ENCODE assay signal across 8 cellular contexts in the genomic region with DNA sequence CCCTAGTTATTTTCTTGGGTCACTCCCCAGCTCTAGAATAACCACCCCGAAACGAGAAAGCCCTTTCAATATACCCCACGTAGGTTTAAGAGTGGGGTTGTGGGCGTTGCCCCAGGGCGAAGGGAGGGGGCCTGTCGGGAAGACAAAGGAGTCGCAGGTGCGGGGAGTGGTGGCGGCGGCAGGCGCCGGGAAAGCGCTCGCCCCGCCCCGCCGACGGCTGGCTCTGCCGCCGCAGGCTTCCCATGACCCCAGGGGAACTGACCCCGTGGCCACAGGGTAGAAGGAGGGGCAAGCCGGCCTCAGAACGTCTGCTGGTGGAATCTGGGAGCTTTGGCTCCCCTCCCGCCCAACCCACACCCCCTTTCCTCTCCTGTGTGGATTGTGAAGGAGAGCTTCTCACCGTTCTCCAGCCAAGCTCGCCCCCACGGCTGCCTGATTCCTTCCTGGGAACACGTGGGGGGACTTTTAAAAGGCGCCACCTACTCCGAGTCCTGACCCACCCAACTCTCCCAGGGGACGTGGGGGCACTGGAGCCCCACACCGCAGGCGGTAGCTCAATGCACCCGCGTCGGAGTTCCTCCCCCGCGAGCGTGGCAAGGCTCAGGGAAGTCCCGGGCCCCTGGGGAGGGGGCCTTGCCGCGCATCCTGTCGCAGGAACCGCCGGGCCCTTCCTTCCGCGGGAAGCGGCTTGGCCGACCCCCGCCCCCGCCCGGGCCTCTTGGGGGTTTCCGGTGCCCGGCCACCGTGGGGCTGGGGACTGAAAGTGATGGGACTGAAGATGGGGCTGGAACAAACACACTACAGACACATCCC. TPM values are rescaled to one million over a fixed set of nuclear protein-coding genes. Genes with fewer than 3 reads are reported as not detected.
A peak's percentile ranks its signal among the peaks of the same experiment; 100 is the strongest.
DNase-seq lines count a peak whose midpoint lies in the region; ATAC-seq, FAIRE-seq and TF ChIP-seq lines count a peak whose summit lies in the region.

No MANE protein-coding gene starts in this region.

- H3K36me3 ChIP-seq in KOPT-K1 (ENCODE audit: insufficient read depth, low read length), result peaks cover 4% of the 10 kb centered on the region; the same call in 1 of the 2 replicates
- H3K36me3 ChIP-seq in GM12878 (ENCODE audit: control insufficient read depth in 2 of 2, insufficient read depth in 2 of 2, low read length in 1 of 2), result no peaks in the 10 kb centered on the region; a peak in 2 of 4 replicates
- H3K36me3 ChIP-seq in iPS DF 6.9 (ENCODE audit: control insufficient read depth, insufficient read depth, low read length), result peaks cover 3% of the 10 kb centered on the region

- SMC1A ChIA-PET in GM12878 (lab: Charles Lee; ENCODE audit: uncharacterized antibody, unreplicated experiment), result interaction anchor here (0.7 to 3.9 kb wide), 8 partner anchors 9 to 107 kb away, joined by 3 to 37 read pairs (median 4); a partner anchor contains a TSS

- H3K9ac ChIP-seq in GM12878 (ENCODE audit: control insufficient read depth, insufficient read depth, low read length), result peak overlapping the region; percentile 90

- no peaks in the 10 kb centered on the region for H4K20me1 ChIP-seq in GM12878 (ENCODE audit: control insufficient read depth, insufficient read depth)

- TF ChIP-seq POLR2A in GM12878 (IDR thresholded peaks at IDR 0.05; ENCODE audit: low read depth, low read length), result peak; percentile 53

- no peak overlapping the region for H2AFZ ChIP-seq in GM12878 (ENCODE audit: control insufficient read depth, low read depth, low read length)

- no peak for FAIRE-seq in GM12878 (lab: Jason Lieb, UNC)

- BruUV-seq in GM12878 (replicated peaks; lab: Mats Ljungman, UMichigan), result no TSS peak

- intact Hi-C loops in GM12878 (cut with micrococcal nuclease; ENCODE audit: unreplicated experiment), result loop anchor here (1.0 to 10.0 kb wide), 5 partner anchors 12 to 849 kb away; a partner anchor contains a TSS

- H3K79me2 ChIP-seq in GM12878 (ENCODE audit: control insufficient read depth, insufficient read depth, low read length), result peaks cover 36% of the 10 kb centered on the region

- CTCF ChIA-PET in GM12878 (lab: Yijun Ruan, JAX), result interaction anchor here (0.8 to 2.3 kb wide), 17 partner anchors 9 to 255 kb away, joined by 3 to 11 read pairs (median 4); a partner anchor contains a TSS

- RAD21 ChIA-PET in GM12878 (lab: Charles Lee; ENCODE audit: unreplicated experiment), result interaction anchor here (0.6 to 4.7 kb wide), 15 partner anchors 8 to 706 kb away, joined by 3 to 39 read pairs (median 3); a partner anchor contains a TSS

- no peak for TF ChIP-seq RAD21 in GM12878 (IDR thresholded peaks at IDR 0.05; ENCODE audit: insufficient read depth, low read depth, low read length)

- TF ChIP-seq CTCF in GM12878 (IDR thresholded peaks at IDR 0.05 in 2 of 3, conservative IDR thresholded peaks at IDR 0.05 in 1 of 3; ENCODE audit: control insufficient read depth in 2 of 3, extremely low read depth in 1 of 3, insufficient read depth in 1 of 3, low read depth in 3 of 3, low read length in 3 of 3), result no peak

- H3K4me1 ChIP-seq in GM12878 (ENCODE audit: control insufficient read depth, insufficient read depth, low read length), result peaks cover 26% of the 10 kb centered on the region
- H3K4me1 ChIP-seq in iPS DF 6.9 (ENCODE audit: control insufficient read depth, insufficient read depth, low read length), result peaks cover 2% of the 10 kb centered on the region

- 1% methylated on average over 33 of the region's 55 CpGs for WGBS in GM12878 (ENCODE audit: insufficient coverage, insufficient replicate concordance, low lambda C conversion rate, missing lambda C conversion rate)
- WGBS in iPS DF 6.9 (ENCODE audit: insufficient coverage, insufficient read length), result no CpG with 5 or more reads among the region's 55 CpGs

- POLR2A ChIA-PET in GM12878 (lab: Charles Lee), result interaction anchor here (0.7 to 3.3 kb wide), 12 partner anchors 8 to 691 kb away, joined by 3 to 20 read pairs (median 5); a partner anchor contains a TSS

- in situ Hi-C loops in GM12878 (cut with MboI), result loop anchor here (10.0 to 25.0 kb wide), 3 partner anchors 689 to 1568 kb away; a partner anchor contains a TSS

- H3K27me3 ChIP-seq in GM12878 (replicated peaks in 1 of 2; ENCODE audit: control insufficient read depth in 2 of 2, insufficient read depth in 2 of 2, low read length in 1 of 2) (no peaks in the 10 kb centered on the region), iPS DF 6.9 (ENCODE audit: control insufficient read depth, insufficient read depth, low read length) (no peaks in the 10 kb centered on the region)

- no peaks in the 10 kb centered on the region for H3K9me3 ChIP-seq in KOPT-K1 (ENCODE audit: insufficient read depth, low read length, poor library complexity, severe bottlenecking)
- H3K9me3 ChIP-seq in GM12878 (replicated peaks; ENCODE audit: control insufficient read depth, insufficient read depth, low read length), result no peaks in the 10 kb centered on the region
- no peaks in the 10 kb centered on the region for H3K9me3 ChIP-seq in iPS DF 6.9 (ENCODE audit: control insufficient read depth, insufficient read depth, low read length)

- H3K27ac ChIP-seq in KOPT-K1 (ENCODE audit: low read depth, low read length, poor library complexity, severe bottlenecking) (peak overlapping the region; percentile 94), GM12878 (ENCODE audit: control insufficient read depth, insufficient read depth) (peak overlapping the region; percentile 95), iPS DF 6.9 (ENCODE audit: low read length) (no peak overlapping the region)

- DNase-seq in GF-D8 (lab: John Stamatoyannopoulos, UW) (peak; percentile 88), T-helper 2 cell (peak; percentile 39 to 87 (median 73)), GM12878 (ENCODE audit: low read depth, low spot score) (no peak), iPS DF 6.9 (ENCODE audit: low read depth, low spot score) (no peak), skeletal muscle cell (ENCODE audit: low read depth) (peak; percentile 64)

- peak overlapping the region; percentile 91 for H3K4me2 ChIP-seq in GM12878 (ENCODE audit: control insufficient read depth, insufficient read depth)

- ATAC-seq in GM12878 (peak; percentile 28), HG02885 (IDR thresholded peaks at IDR 0.05; ENCODE audit: poor library complexity, unreplicated experiment) (no peak), GM19467 (IDR thresholded peaks at IDR 0.05; ENCODE audit: unreplicated experiment) (no peak)

- peak; percentile 81 to 83 for TF ChIP-seq EP300 in GM12878 (IDR thresholded peaks at IDR 0.05; ENCODE audit: borderline replicate concordance in 1 of 2, control insufficient read depth in 1 of 2, low read depth in 2 of 2, low read length in 2 of 2)

- H3K4me3 ChIP-seq in GM12878 (peak overlapping the region; percentile 99), iPS DF 6.9 (ENCODE audit: low read length) (peak overlapping the region; percentile 75; the same call in 1 of the 2 replicates), skeletal muscle cell (ENCODE audit: low read depth, low read length) (peak overlapping the region; percentile 81)

RNA-seq across cellular contexts. Expression of a gene that starts 5.5 kb away (rescaled TPM):
- total RNA-seq in GM12878 (2013; cell fraction: nucleolus; rRNA removed), result 41.4 and 51.6 TPM in 2 replicates
- 26.0 and 31.9 TPM in 2 replicates for total RNA-seq in GM12878 (2014; rRNA removed)
- total RNA-seq in GM12878 (2014; rRNA removed; fragmentation: Illumina TruSeq; extraction: Trizol), result 9.1 and 9.5 TPM in 2 replicates
- total RNA-seq in GM12878 (2021), result 94.5 and 97.2 TPM in 2 replicates
- polyA plus RNA-seq in GM12878 (2011; ENCODE audit: low read depth), result 9.8 TPM
- polyA plus RNA-seq in GM12878 (2011; rRNA removed), result 11.2 and 17.9 TPM in 2 replicates
- 36.0 and 41.6 TPM in 2 replicates for polyA plus RNA-seq in GM12878 (2011; cell fraction: cytosol; rRNA removed)
- polyA plus RNA-seq in GM12878 (2011; cell fraction: nucleus; rRNA removed), result 127 and 170 TPM in 2 replicates
- 54.9 and 64.6 TPM in 2 replicates for polyA plus RNA-seq in GM12878 (2012)
- 7.7 and 13.2 TPM in 2 replicates for polyA plus RNA-seq in GM12878 (2014; fragmentation: Illumina TruSeq; extraction: Trizol)
- 1 to 10 TPM; 2.8 to 9.3 TPM for polyA plus RNA-seq in GM12878 (2014; fragmentation: Nextera tagmentation; extraction: Ambion mirVana)
- 56.0 and 65.3 TPM in 2 replicates for polyA plus RNA-seq in GM12878 (2014; rRNA removed)
- polyA plus RNA-seq in GM12878 (2016; fragmentation: Nextera tagmentation; extraction: Ambion mirVana), result 10 to 100 TPM; 75.6 to 81.7 TPM
- polyA minus RNA-seq in GM12878 (2011; rRNA and poly(A)+ RNA removed), result 5.2 and 11.3 TPM in 2 replicates
- polyA minus RNA-seq in GM12878 (2011; cell fraction: cytosol; rRNA and poly(A)+ RNA removed), result 12.3 and 14.0 TPM in 2 replicates
- 35.5 and 63.1 TPM in 2 replicates for polyA minus RNA-seq in GM12878 (2011; cell fraction: nucleus; rRNA and poly(A)+ RNA removed)

RNA-seq across cellular contexts. Expression of a gene that starts 5.5 kb away (rescaled TPM):
- total RNA-seq in GM12878 (2013; cell fraction: nucleolus; rRNA removed), result 13.8 and 18.2 TPM in 2 replicates
- total RNA-seq in GM12878 (2014; rRNA removed) (56.2 and 59.0 TPM in 2 replicates), GM12878 (2014; rRNA removed; fragmentation: Illumina TruSeq; extraction: Trizol) (36.3 and 38.4 TPM in 2 replicates), GM12878 (2021) (57.0 and 59.2 TPM in 2 replicates)
- polyA plus RNA-seq in GM12878 (2011; ENCODE audit: low read depth), result 20.8 TPM
- polyA plus RNA-seq in GM12878 (2011; rRNA removed) (32.1 and 47.5 TPM in 2 replicates), GM12878 (2014; fragmentation: Illumina TruSeq; extraction: Trizol) (7.4 and 33.7 TPM in 2 replicates), GM12878 (2014; fragmentation: Nextera tagmentation; extraction: Ambion mirVana) (1 to 10 TPM in 1 of 2 experiments, under 1 TPM in 1; 0.56 to 3.7 TPM), GM12878 (2014; rRNA removed) (76.1 and 78.9 TPM in 2 replicates), GM12878 (2016; fragmentation: Nextera tagmentation; extraction: Ambion mirVana) (10 to 100 TPM; 47.7 to 50.4 TPM)
- 62.2 and 75.9 TPM in 2 replicates for polyA plus RNA-seq in GM12878 (2011; cell fraction: cytosol; rRNA removed)
- polyA plus RNA-seq in GM12878 (2011; cell fraction: nucleus; rRNA removed), result 132 and 139 TPM in 2 replicates
- 38.6 and 38.9 TPM in 2 replicates for polyA plus RNA-seq in GM12878 (2012)
- polyA minus RNA-seq in GM12878 (2011; rRNA and poly(A)+ RNA removed), result 21.1 and 22.4 TPM in 2 replicates
- 15.5 and 18.8 TPM in 2 replicates for polyA minus RNA-seq in GM12878 (2011; cell fraction: cytosol; rRNA and poly(A)+ RNA removed)
- polyA minus RNA-seq in GM12878 (2011; cell fraction: nucleus; rRNA and poly(A)+ RNA removed), result 8.9 TPM in 2 replicates

RNA-seq across cellular contexts. Expression of a gene that starts 37.6 kb away (rescaled TPM):
- 33.8 and 36.7 TPM in 2 replicates for total RNA-seq in GM12878 (2013; cell fraction: nucleolus; rRNA removed)
- total RNA-seq in GM12878 (2014; rRNA removed), result 53.0 and 68.5 TPM in 2 replicates
- 16.2 and 19.6 TPM in 2 replicates for total RNA-seq in GM12878 (2014; rRNA removed; fragmentation: Illumina TruSeq; extraction: Trizol)
- total RNA-seq in GM12878 (2021), result 116 and 120 TPM in 2 replicates
- 14.2 TPM for polyA plus RNA-seq in GM12878 (2011; ENCODE audit: low read depth)
- polyA plus RNA-seq in GM12878 (2011; rRNA removed), result 9.4 and 32.3 TPM in 2 replicates
- 75.3 and 119 TPM in 2 replicates for polyA plus RNA-seq in GM12878 (2011; cell fraction: cytosol; rRNA removed)
- polyA plus RNA-seq in GM12878 (2011; cell fraction: nucleus; rRNA removed), result 75.5 and 139 TPM in 2 replicates
- 32.6 and 35.0 TPM in 2 replicates for polyA plus RNA-seq in GM12878 (2012)
- polyA plus RNA-seq in GM12878 (2014; fragmentation: Illumina TruSeq; extraction: Trizol), result 6.1 and 18.8 TPM in 2 replicates
- polyA plus RNA-seq in GM12878 (2014; fragmentation: Nextera tagmentation; extraction: Ambion mirVana), result under 1 TPM; 0.18 to 0.27 TPM
- 86.1 and 89.6 TPM in 2 replicates for polyA plus RNA-seq in GM12878 (2014; rRNA removed)
- polyA plus RNA-seq in GM12878 (2016; fragmentation: Nextera tagmentation; extraction: Ambion mirVana), result 1 to 10 TPM; 2.0 to 3.0 TPM
- 74.5 and 114 TPM in 2 replicates for polyA minus RNA-seq in GM12878 (2011; rRNA and poly(A)+ RNA removed)
- 50.9 and 52.6 TPM in 2 replicates for polyA minus RNA-seq in GM12878 (2011; cell fraction: cytosol; rRNA and poly(A)+ RNA removed)
- 12.9 and 21.6 TPM in 2 replicates for polyA minus RNA-seq in GM12878 (2011; cell fraction: nucleus; rRNA and poly(A)+ RNA removed)

RNA-seq across cellular contexts. Expression of a gene that starts 39.1 kb away (rescaled TPM):
- 57.7 and 66.1 TPM in 2 replicates for total RNA-seq in GM12878 (2013; cell fraction: nucleolus; rRNA removed)
- total RNA-seq in GM12878 (2014; rRNA removed), result 33.7 and 37.0 TPM in 2 replicates
- total RNA-seq in GM12878 (2014; rRNA removed; fragmentation: Illumina TruSeq; extraction: Trizol), result 16.1 and 18.8 TPM in 2 replicates
- total RNA-seq in GM12878 (2021), result 51.4 and 53.1 TPM in 2 replicates
- 15.2 TPM for polyA plus RNA-seq in GM12878 (2011; ENCODE audit: low read depth)
- polyA plus RNA-seq in GM12878 (2011; rRNA removed), result 18.4 and 29.5 TPM in 2 replicates
- 43.7 and 65.4 TPM in 2 replicates for polyA plus RNA-seq in GM12878 (2011; cell fraction: cytosol; rRNA removed)
- 346 and 425 TPM in 2 replicates for polyA plus RNA-seq in GM12878 (2011; cell fraction: nucleus; rRNA removed)
- 31.0 and 36.9 TPM in 2 replicates for polyA plus RNA-seq in GM12878 (2012)
- 11.3 and 32.5 TPM in 2 replicates for polyA plus RNA-seq in GM12878 (2014; fragmentation: Illumina TruSeq; extraction: Trizol)
- polyA plus RNA-seq in GM12878 (2014; fragmentation: Nextera tagmentation; extraction: Ambion mirVana), result 1 to 10 TPM; 3.4 to 4.5 TPM
- 64.7 and 68.8 TPM in 2 replicates for polyA plus RNA-seq in GM12878 (2014; rRNA removed)
- 10 to 100 TPM; 52.6 to 56.3 TPM for polyA plus RNA-seq in GM12878 (2016; fragmentation: Nextera tagmentation; extraction: Ambion mirVana)
- polyA minus RNA-seq in GM12878 (2011; rRNA and poly(A)+ RNA removed), result 17.3 and 34.2 TPM in 2 replicates
- 17.8 and 33.2 TPM in 2 replicates for polyA minus RNA-seq in GM12878 (2011; cell fraction: cytosol; rRNA and poly(A)+ RNA removed)
- polyA minus RNA-seq in GM12878 (2011; cell fraction: nucleus; rRNA and poly(A)+ RNA removed), result 36.4 and 46.4 TPM in 2 replicates

RNA-seq across cellular contexts. Expression of a gene that starts 53.0 kb away (rescaled TPM):
- 13.0 and 16.6 TPM in 2 replicates for total RNA-seq in GM12878 (2013; cell fraction: nucleolus; rRNA removed)
- 29.3 and 34.8 TPM in 2 replicates for total RNA-seq in GM12878 (2014; rRNA removed)
- 5.8 and 5.9 TPM in 2 replicates for total RNA-seq in GM12878 (2014; rRNA removed; fragmentation: Illumina TruSeq; extraction: Trizol)
- 27.4 and 30.0 TPM in 2 replicates for total RNA-seq in GM12878 (2021)
- polyA plus RNA-seq in GM12878 (2011; ENCODE audit: low read depth), result 0.52 TPM
- polyA plus RNA-seq in GM12878 (2011; rRNA removed), result 0.56 and 0.62 TPM in 2 replicates
- 0.84 and 1.5 TPM in 2 replicates for polyA plus RNA-seq in GM12878 (2011; cell fraction: cytosol; rRNA removed)
- 1.7 and 2.5 TPM in 2 replicates for polyA plus RNA-seq in GM12878 (2011; cell fraction: nucleus; rRNA removed)
- polyA plus RNA-seq in GM12878 (2012), result 6.5 and 9.4 TPM in 2 replicates
- polyA plus RNA-seq in GM12878 (2014; fragmentation: Illumina TruSeq; extraction: Trizol), result 1.3 and 2.4 TPM in 2 replicates
- polyA plus RNA-seq in GM12878 (2014; fragmentation: Nextera tagmentation; extraction: Ambion mirVana), result under 1 TPM; 0.10 to 0.77 TPM
- polyA plus RNA-seq in GM12878 (2014; rRNA removed), result 25.1 and 30.8 TPM in 2 replicates
- 1 to 10 TPM; 3.1 to 8.0 TPM for polyA plus RNA-seq in GM12878 (2016; fragmentation: Nextera tagmentation; extraction: Ambion mirVana)
- polyA minus RNA-seq in GM12878 (2011; rRNA and poly(A)+ RNA removed), result 0.59 and 1.1 TPM in 2 replicates
- 1.7 TPM in 1 of 2 replicates, not detected in the other for polyA minus RNA-seq in GM12878 (2011; cell fraction: cytosol; rRNA and poly(A)+ RNA removed)
- polyA minus RNA-seq in GM12878 (2011; cell fraction: nucleus; rRNA and poly(A)+ RNA removed), result 0.73 and 1.8 TPM in 2 replicates

Comparison
In these comparisons a context has a peak if more than half of its experiments do, and no peak if none do; other contexts are left out.
1. DNase-seq: peak in GF-D8 (single experiment), T-helper 2 cell (5 of 5) and skeletal muscle cell (single experiment); none in GM12878 (single experiment) and iPS DF 6.9 (single experiment).
2. Peak in every context shown above with its lines, with median percentiles within 50 percentile points of each other: H3K4me3 ChIP-seq.